Comparison of ENCODE assay signal across 12 cellular contexts in the genomic region with DNA sequence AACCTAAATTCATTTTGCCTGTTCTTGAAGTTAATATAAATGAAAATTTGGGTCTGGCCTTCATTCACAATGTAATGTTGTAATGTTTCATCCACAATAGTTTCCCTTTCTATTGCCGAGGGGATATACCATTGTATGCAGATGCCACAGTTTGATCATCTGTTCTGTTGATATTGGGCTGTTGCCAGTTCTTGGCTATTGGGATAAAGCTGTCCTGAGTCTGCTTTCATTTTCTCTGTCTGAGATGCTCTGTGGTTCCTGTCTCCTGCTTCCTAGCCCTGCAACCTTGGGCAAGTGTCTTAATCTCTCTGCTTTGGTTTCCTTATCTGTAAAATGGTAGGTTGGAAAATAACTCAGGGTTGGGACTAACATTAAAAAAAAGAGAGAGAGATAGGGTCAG. TPM values are rescaled to one million over a fixed set of nuclear protein-coding genes. Genes with fewer than 3 reads are reported as not detected.
DNase-seq lines count a peak whose midpoint lies in the region; ATAC-seq and TF ChIP-seq lines count a peak whose summit lies in the region.
"Had no signal": no experiment of that assay in that cellular context is flagged by ENCODE, and none has a peak within 500 bp of the region (broad histone marks: within the 10 kb centered on the region; RNA-seq: fewer than 3 reads in every experiment).

No MANE protein-coding gene starts in this region.

- CTCF ChIA-PET in activated naive CD4-positive, alpha-beta T cell treated with anti-CD3 and anti-CD28 coated beads, Interleukin-2, amount 10 ng/mL, durations not matched to agents 7 days and 5 days (lab: Charles Lee): interaction anchor here (1.7 kb wide), 1 partner anchor 20 kb away, joined by 4 read pairs; no protein-coding TSS in a partner anchor
- CTCF ChIA-PET in activated CD8-positive, alpha-beta T cell treated with anti-CD3 and anti-CD28 coated beads for 36 hours (lab: Charles Lee): interaction anchor here (1.5 kb wide), 1 partner anchor 21 kb away, joined by 4 read pairs; no protein-coding TSS in a partner anchor

- H3K27ac ChIP-seq in tibial nerve: peak overlapping the region in 1 of 4 donors; percentile 29
- H3K27ac ChIP-seq: colonic mucosa had no signal

- no peak for ATAC-seq in activated CD8-positive, alpha-beta T cell treated with anti-CD3 and anti-CD28 coated beads for 36 hours
- no peak for ATAC-seq in GM21576 (IDR thresholded peaks at IDR 0.05; ENCODE audit: unreplicated experiment)
- ATAC-seq: HCT116 had no signal

- POLR2A ChIA-PET in activated CD8-positive, alpha-beta T cell treated with anti-CD3 and anti-CD28 coated beads for 36 hours (lab: Charles Lee): no interaction called here

- peaks cover 35% of the 10 kb centered on the region for H3K9me3 Mint-ChIP-seq in activated naive CD4-positive, alpha-beta T cell treated with anti-CD3 and anti-CD28 coated beads, Interleukin-2, amount 10 ng/mL, durations not matched to agents 7 days and 5 days
- H3K9me3 Mint-ChIP-seq in activated CD8-positive, alpha-beta T cell treated with anti-CD3 and anti-CD28 coated beads for 36 hours: peaks cover 16% of the 10 kb centered on the region

- no peaks in the 10 kb centered on the region for H3K27me3 Mint-ChIP-seq in activated naive CD4-positive, alpha-beta T cell treated with anti-CD3 and anti-CD28 coated beads, Interleukin-2, amount 10 ng/mL, durations not matched to agents 7 days and 5 days
- H3K27me3 Mint-ChIP-seq in activated CD8-positive, alpha-beta T cell treated with anti-CD3 and anti-CD28 coated beads for 36 hours: no peaks in the 10 kb centered on the region

- H3K4me3 ChIP-seq in fibroblast of the aortic adventitia (ENCODE audit: low read depth, low read length): no peak overlapping the region
- no peak overlapping the region for H3K4me3 ChIP-seq in tibial nerve
- H3K4me3 ChIP-seq: colonic mucosa, skin epidermis had no signal

- no peak for TF ChIP-seq CTCF in activated CD8-positive, alpha-beta T cell treated with anti-CD3 and anti-CD28 coated beads for 36 hours (IDR thresholded peaks at IDR 0.05)
- TF ChIP-seq CTCF in fibroblast of the aortic adventitia (IDR thresholded peaks at IDR 0.05; ENCODE audit: insufficient read depth, low read length) (no peak), tibial nerve (IDR thresholded peaks at IDR 0.05) (no peak)

- peaks cover 48% of the 10 kb centered on the region for H3K4me1 Mint-ChIP-seq in activated naive CD4-positive, alpha-beta T cell treated with anti-CD3 and anti-CD28 coated beads, Interleukin-2, amount 10 ng/mL, durations not matched to agents 7 days and 5 days
- H3K4me1 Mint-ChIP-seq in activated CD8-positive, alpha-beta T cell treated with anti-CD3 and anti-CD28 coated beads for 36 hours (ENCODE audit: low read depth): peaks cover 77% of the 10 kb centered on the region

- H3K36me3 Mint-ChIP-seq in activated naive CD4-positive, alpha-beta T cell treated with anti-CD3 and anti-CD28 coated beads, Interleukin-2, amount 10 ng/mL, durations not matched to agents 7 days and 5 days: peaks cover 71% of the 10 kb centered on the region
- H3K36me3 Mint-ChIP-seq in activated CD8-positive, alpha-beta T cell treated with anti-CD3 and anti-CD28 coated beads for 36 hours (ENCODE audit: low read depth): peaks cover 87% of the 10 kb centered on the region

- no peak overlapping the region for H3K4me3 Mint-ChIP-seq in activated naive CD4-positive, alpha-beta T cell treated with anti-CD3 and anti-CD28 coated beads, Interleukin-2, amount 10 ng/mL, durations not matched to agents 7 days and 5 days
- H3K4me3 Mint-ChIP-seq in activated CD8-positive, alpha-beta T cell treated with anti-CD3 and anti-CD28 coated beads for 36 hours: no peak overlapping the region

- peak overlapping the region; percentile 7 for H3K27ac Mint-ChIP-seq in activated naive CD4-positive, alpha-beta T cell treated with anti-CD3 and anti-CD28 coated beads, Interleukin-2, amount 10 ng/mL, durations not matched to agents 7 days and 5 days
- peak overlapping the region; percentile 84 for H3K27ac Mint-ChIP-seq in activated CD8-positive, alpha-beta T cell treated with anti-CD3 and anti-CD28 coated beads for 36 hours

- intact Hi-C loops in activated CD8-positive, alpha-beta T cell treated with anti-CD3 and anti-CD28 coated beads for 36 hours (cut with micrococcal nuclease): no loop called here

- peaks cover 0 to 45% (median 23%) of the 10 kb centered on the region in 4 donors for H3K4me1 ChIP-seq in tibial nerve
- H3K4me1 ChIP-seq: colonic mucosa had no signal

- no peak for DNase-seq in activated naive CD4-positive, alpha-beta T cell treated with anti-CD3 and anti-CD28 coated beads, Interleukin-2, amount 10 ng/mL, durations not matched to agents 7 days and 5 days
- DNase-seq in activated naive CD4-positive, alpha-beta T cell (lab: John Stamatoyannopoulos, UW): no peak
- DNase-seq in activated CD8-positive, alpha-beta T cell treated with anti-CD3 and anti-CD28 coated beads for 36 hours: no peak
- peak; percentile 65 for DNase-seq in fibroblast of the aortic adventitia (ENCODE audit: low read depth)
- DNase-seq in smooth muscle cell of the brain vasculature (ENCODE audit: low read depth, low spot score): peak; percentile 43
- no peak for DNase-seq in NCI-H128 (lab: John Stamatoyannopoulos, UW; ENCODE audit: unreplicated experiment)
- DNase-seq in tibial nerve (ENCODE audit: low spot score in 2 of 2): no peak
- DNase-seq: colonic mucosa; NK-92 treated with Interleukin-12 subunit alpha and Interleukin-12 subunit beta, amount 100 ng/mL, for 24 hours had no signal

- H3K9me3 ChIP-seq in tibial nerve: no peaks in the 10 kb centered on the region
- H3K9me3 ChIP-seq: colonic mucosa had no signal

- no peaks in the 10 kb centered on the region for H3K27me3 ChIP-seq in tibial nerve
- H3K27me3 ChIP-seq: colonic mucosa had no signal

- peaks cover 0 to 29% (median 0%) of the 10 kb centered on the region in 3 donors for H3K36me3 ChIP-seq in tibial nerve
- H3K36me3 ChIP-seq: colonic mucosa had no signal

- 32 to 35% methylated on average over 1 of the region's 1 CpG for WGBS in tibial nerve, 2 donors

- no peak for TF ChIP-seq POLR2A in tibial nerve (IDR thresholded peaks at IDR 0.05)

- no peak for TF ChIP-seq EP300 in tibial nerve (IDR thresholded peaks at IDR 0.05)

RNA-seq across cellular contexts. Expression of gene B3GNT2, which starts 25.2 kb away (rescaled TPM):
- 10 to 100 TPM; 44.3 to 45.5 TPM for total RNA-seq in activated CD8-positive, alpha-beta T cell treated with anti-CD3 and anti-CD28 coated beads for 36 hours
- total RNA-seq in fibroblast of the aortic adventitia (ENCODE audit: low replicate concordance): 14.1 and 14.2 TPM in 2 replicates
- total RNA-seq in tibial nerve: 10 to 100 TPM; 12.6 to 41.9 (median 28.0) TPM

Comparison
In these comparisons a context has a peak if more than half of its experiments do, and no peak if none do; other contexts are left out.
1. DNase-seq: peak in fibroblast of the aortic adventitia (single experiment) and smooth muscle cell of the brain vasculature (single experiment); none in activated naive CD4-positive, alpha-beta T cell treated with anti-CD3 and anti-CD28 coated beads, Interleukin-2, amount 10 ng/mL, durations not matched to agents 7 days and 5 days (single experiment), activated naive CD4-positive, alpha-beta T cell (0 of 4), activated CD8-positive, alpha-beta T cell treated with anti-CD3 and anti-CD28 coated beads for 36 hours (single experiment), NCI-H128 (single experiment) and tibial nerve (0 of 2).